Comparison of ENCODE assay signal across 19 cellular contexts in genomic region chr7:36396150-36396549, GRCh38. TPM values are rescaled to one million over a fixed set of nuclear protein-coding genes. Genes with fewer than 3 reads are reported as not detected.
DNase-seq lines count a peak whose midpoint lies in the region; ATAC-seq and TF ChIP-seq lines count a peak whose summit lies in the region.
"Had no signal": no experiment of that assay in that cellular context is flagged by ENCODE, and none has a peak within 500 bp of the region (broad histone marks: within the 10 kb centered on the region; RNA-seq: fewer than 3 reads in every experiment).

No MANE protein-coding gene starts in this region.

- peak; percentile 34 for ATAC-seq in CD8-positive, alpha-beta T cell
- ATAC-seq in activated T-helper 17 cell treated with anti-CD3 and anti-CD28 coated beads, Interleukin-2, amount 50 U/mL, for 72 hours (replicated peaks), result peak; percentile 34
- no peak for ATAC-seq in GM18520 (IDR thresholded peaks at IDR 0.05; ENCODE audit: unreplicated experiment)
- no peak for ATAC-seq in HG03095 (IDR thresholded peaks at IDR 0.05; ENCODE audit: unreplicated experiment)
- no peak for ATAC-seq in GM19397 (IDR thresholded peaks at IDR 0.05; ENCODE audit: unreplicated experiment)

- DNase-seq in CD8-positive, alpha-beta T cell, result no peak
- DNase-seq in ELR (ENCODE audit: low read depth) (peak; percentile 73), fibroblast of peridontal ligament (ENCODE audit: extremely low read depth) (peak; percentile 30)
- no peak for DNase-seq in activated naive CD4-positive, alpha-beta T cell treated with anti-CD3 and anti-CD28 coated beads, Interleukin-2, amount 50 U/mL, for 16 hours
- DNase-seq: BE2C; central memory CD4-positive, alpha-beta T cell; immature natural killer cell; NCI-H2081; NCI-H69; stimulated activated CD4-positive, alpha-beta T cell treated with anti-CD3 and anti-CD28 coated beads, Interleukin-1b, Interleukin-23, amount 100 ng/mL, for 48 hours had no signal

- no peak overlapping the region for H3K4me3 ChIP-seq in CD8-positive, alpha-beta T cell (ENCODE audit: low read depth, low read length)
- H3K4me3 ChIP-seq: right atrium auricular region, thoracic aorta had no signal

- intact Hi-C loops in CD8-positive, alpha-beta T cell (cut with DNase I, micrococcal nuclease), result loop anchor here in 1 of 2 experiments (10.0 kb wide), 1 partner anchor 701 kb away; the partner anchor contains the start of gene HERPUD2

- no peak overlapping the region for H3K4me3 Mint-ChIP-seq in CD8-positive, alpha-beta T cell
- no peak overlapping the region for H3K4me3 Mint-ChIP-seq in activated T-helper 17 cell treated with anti-CD3 and anti-CD28 coated beads, Interleukin-2, amount 50 U/mL, for 72 hours
- H3K4me3 Mint-ChIP-seq: activated naive CD8-positive, alpha-beta T cell; immature natural killer cell; memory B cell had no signal

- H3K27me3 Mint-ChIP-seq in CD8-positive, alpha-beta T cell (ENCODE audit: low read depth), result peaks cover 5% of the 10 kb centered on the region
- H3K27me3 Mint-ChIP-seq in activated T-helper 17 cell treated with anti-CD3 and anti-CD28 coated beads, Interleukin-2, amount 50 U/mL, for 72 hours, result no peaks in the 10 kb centered on the region

- CTCF ChIA-PET in CD8-positive, alpha-beta T cell (lab: Charles Lee), result no interaction called here

- no peak overlapping the region for H3K27ac ChIP-seq in CD8-positive, alpha-beta T cell (ENCODE audit: low read depth, low read length)
- H3K27ac ChIP-seq: neutrophil, right atrium auricular region, thoracic aorta had no signal

- H3K27me3 ChIP-seq in CD8-positive, alpha-beta T cell (ENCODE audit: insufficient read depth, low read length), result no peaks in the 10 kb centered on the region
- H3K27me3 ChIP-seq: BE2C, neutrophil, right atrium auricular region had no signal

- no peaks in the 10 kb centered on the region for H3K9me3 ChIP-seq in CD8-positive, alpha-beta T cell (ENCODE audit: low read length)
- H3K9me3 ChIP-seq: BE2C, neutrophil, right atrium auricular region, thoracic aorta had no signal

- TF ChIP-seq CTCF in CD8-positive, alpha-beta T cell (IDR thresholded peaks at IDR 0.05), result no peak

- POLR2A ChIA-PET in CD8-positive, alpha-beta T cell (lab: Charles Lee), result interaction anchor here (0.6 kb wide), 1 partner anchor 213 kb away, joined by 3 read pairs; no protein-coding TSS in a partner anchor

- no peaks in the 10 kb centered on the region for H3K36me3 Mint-ChIP-seq in CD8-positive, alpha-beta T cell
- H3K36me3 Mint-ChIP-seq in activated T-helper 17 cell treated with anti-CD3 and anti-CD28 coated beads, Interleukin-2, amount 50 U/mL, for 72 hours (ENCODE audit: low read depth), result peaks cover 39% of the 10 kb centered on the region
- H3K36me3 Mint-ChIP-seq: activated naive CD8-positive, alpha-beta T cell; memory B cell had no signal

- H3K9me3 Mint-ChIP-seq in CD8-positive, alpha-beta T cell, result no peaks in the 10 kb centered on the region
- H3K9me3 Mint-ChIP-seq in activated T-helper 17 cell treated with anti-CD3 and anti-CD28 coated beads, Interleukin-2, amount 50 U/mL, for 72 hours, result no peaks in the 10 kb centered on the region
- H3K9me3 Mint-ChIP-seq: immature natural killer cell, memory B cell had no signal

- no peaks in the 10 kb centered on the region for H3K4me1 ChIP-seq in CD8-positive, alpha-beta T cell (ENCODE audit: insufficient read depth, low read length)
- H3K4me1 ChIP-seq: BE2C had no signal

- no peak overlapping the region for H3K27ac Mint-ChIP-seq in CD8-positive, alpha-beta T cell
- no peak overlapping the region for H3K27ac Mint-ChIP-seq in activated T-helper 17 cell treated with anti-CD3 and anti-CD28 coated beads, Interleukin-2, amount 50 U/mL, for 72 hours
- H3K27ac Mint-ChIP-seq: activated naive CD8-positive, alpha-beta T cell; immature natural killer cell; memory B cell had no signal

- no peaks in the 10 kb centered on the region for H3K36me3 ChIP-seq in CD8-positive, alpha-beta T cell (ENCODE audit: insufficient read depth, low read length)
- H3K36me3 ChIP-seq: neutrophil, right atrium auricular region, thoracic aorta had no signal

- H3K4me1 Mint-ChIP-seq in CD8-positive, alpha-beta T cell (ENCODE audit: low read depth), result peaks cover 7% of the 10 kb centered on the region
- peaks cover 5% of the 10 kb centered on the region for H3K4me1 Mint-ChIP-seq in activated T-helper 17 cell treated with anti-CD3 and anti-CD28 coated beads, Interleukin-2, amount 50 U/mL, for 72 hours

RNA-seq across cellular contexts. Expression of gene ANLN, which starts 6.5 kb away (rescaled TPM):
- total RNA-seq in CD8-positive, alpha-beta T cell, result 1 to 10 TPM in 1 of 2 experiments, under 1 TPM in 1; 0.65 to 1.0 TPM
- 10 to 100 TPM; 64.3 to 67.1 TPM for total RNA-seq in activated T-helper 17 cell treated with anti-CD3 and anti-CD28 coated beads, Interleukin-2, amount 50 U/mL, for 72 hours

Comparison
In these comparisons a context has a peak if more than half of its experiments do, and no peak if none do; other contexts are left out.
1. ATAC-seq: peak in CD8-positive, alpha-beta T cell (single experiment) and activated T-helper 17 cell treated with anti-CD3 and anti-CD28 coated beads, Interleukin-2, amount 50 U/mL, for 72 hours (single experiment); none in GM18520 (single experiment), HG03095 (single experiment) and GM19397 (single experiment).
2. DNase-seq: peak in ELR (single experiment) and fibroblast of peridontal ligament (single experiment); none in CD8-positive, alpha-beta T cell (0 of 7) and activated naive CD4-positive, alpha-beta T cell treated with anti-CD3 and anti-CD28 coated beads, Interleukin-2, amount 50 U/mL, for 16 hours (single experiment).
3. RNA of gene ANLN, which starts 6.5 kb away (total RNA-seq): 64.3 to 67.1 TPM in activated T-helper 17 cell treated with anti-CD3 and anti-CD28 coated beads, Interleukin-2, amount 50 U/mL, for 72 hours; 0.65 to 1.0 TPM in CD8-positive, alpha-beta T cell; every median in the first group is over 10 times any median in the second.